Comparison of ENCODE assay signal across 14 cellular contexts in the genomic region with DNA sequence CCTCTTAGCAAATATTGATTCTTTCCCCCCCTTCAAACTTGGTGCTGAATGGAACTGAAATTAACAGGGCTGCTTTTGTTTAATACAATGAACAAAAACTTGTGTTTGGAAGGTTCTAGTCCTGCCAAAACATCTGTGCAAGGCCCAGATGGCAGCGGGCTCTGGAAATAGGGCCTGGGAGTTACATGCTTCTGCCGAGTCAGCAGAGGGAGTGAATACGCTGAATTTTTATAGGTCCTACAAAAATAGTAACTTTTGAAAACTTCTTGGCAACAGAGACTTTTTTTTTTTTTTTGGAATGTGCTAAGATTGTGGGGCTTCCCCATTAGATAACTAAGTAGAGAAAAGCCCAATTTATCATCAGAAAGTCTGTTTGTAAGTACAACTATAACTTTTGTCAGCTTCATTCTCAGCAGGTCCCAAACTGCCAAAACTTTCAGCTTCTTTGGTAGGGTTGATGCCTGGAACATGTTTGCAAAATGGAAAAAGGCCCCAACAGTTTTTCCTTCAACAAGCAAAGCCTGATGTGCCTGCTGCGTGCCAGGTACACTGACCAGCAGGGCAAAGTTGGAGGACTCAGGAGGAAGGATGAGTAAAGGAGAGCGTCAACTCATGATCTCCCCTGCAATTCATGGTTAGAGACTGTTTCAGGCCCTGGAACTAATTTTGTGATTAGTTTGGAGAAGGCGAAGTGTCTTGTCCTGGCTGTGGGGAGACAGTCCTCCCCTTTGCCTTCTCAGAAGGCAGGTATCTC. TPM values are rescaled to one million over a fixed set of nuclear protein-coding genes. Genes with fewer than 3 reads are reported as not detected.
DNase-seq lines count a peak whose midpoint lies in the region; ATAC-seq and TF ChIP-seq lines count a peak whose summit lies in the region.
"Had no signal": no experiment of that assay in that cellular context is flagged by ENCODE, and none has a peak within 500 bp of the region (broad histone marks: within the 10 kb centered on the region; RNA-seq: fewer than 3 reads in every experiment).

No MANE protein-coding gene starts in this region.

- DNase-seq in AG10803 (ENCODE audit: low read depth): peak; percentile 63
- peak in 41 of 58 donors; percentile 10 to 87 (median 60) for DNase-seq in anterior cingulate cortex (lab: John Stamatoyannopoulos, UW)
- peak; percentile 50 for DNase-seq in cardiac septum (ENCODE audit: low spot score)
- DNase-seq in omental fat pad (ENCODE audit: low spot score): no peak
- DNase-seq in DMS79 treated with DMSO at 0.1 percent for 48 hours (lab: John Stamatoyannopoulos, UW): no peak
- no peak for DNase-seq in left lobe of liver (ENCODE audit: low spot score)
- DNase-seq: activated CD4-positive, alpha-beta T cell treated with anti-CD3 and anti-CD28 coated beads for 48 hours; DMS153; KBM-7; naive thymus-derived CD4-positive, alpha-beta T cell; NCI-H187 treated with DMSO at 0.1 percent for 48 hours had no signal

- peak; percentile 30 for ATAC-seq in omental fat pad (ENCODE audit: low FRiP score)
- ATAC-seq in HG02885 (IDR thresholded peaks at IDR 0.05; ENCODE audit: poor library complexity, unreplicated experiment): no peak
- no peak for ATAC-seq in GM19395 (IDR thresholded peaks at IDR 0.05; ENCODE audit: unreplicated experiment)
- ATAC-seq in left lobe of liver: no peak
- ATAC-seq: naive thymus-derived CD4-positive, alpha-beta T cell had no signal

- peak; percentile 13; the same call in 1 of the 2 replicates for TF ChIP-seq CTCF in AG10803 (conservative IDR thresholded peaks at IDR 0.05; ENCODE audit: low read length)
- TF ChIP-seq CTCF in omental fat pad (IDR thresholded peaks at IDR 0.05): no peak

- intact Hi-C loops in cardiac septum (cut with DNase I): no loop called here

- no peak overlapping the region for H3K4me3 ChIP-seq in AG10803 (ENCODE audit: low read length)
- H3K4me3 ChIP-seq: body of pancreas had no signal

RNA-seq across cellular contexts. Expression of a gene that starts 45.1 kb away (rescaled TPM):
- total RNA-seq in cardiac septum (34.4 TPM), omental fat pad (100 to 1,000 TPM in 1 of 4 donors, 10 to 100 TPM in 3; 30.2 to 103 (median 51.7) TPM), left lobe of liver (18.3 TPM)

Comparison
In these comparisons a context has a peak if more than half of its experiments do, and no peak if none do; other contexts are left out.
1. DNase-seq: peak in AG10803 (single experiment), anterior cingulate cortex (41 of 58) and cardiac septum (single experiment); none in omental fat pad (single experiment), DMS79 treated with DMSO at 0.1 percent for 48 hours (single experiment) and left lobe of liver (single experiment).